Comparison of ENCODE assay signal across 9 cellular contexts in genomic region chr19:32976223-32976805, GRCh38.
DNase-seq lines count a peak whose midpoint lies in the region; ATAC-seq, FAIRE-seq and TF ChIP-seq lines count a peak whose summit lies in the region.
"Had no signal": no experiment of that assay in that cellular context is flagged by ENCODE, and none has a peak within 500 bp of the region (broad histone marks: within the 10 kb centered on the region; RNA-seq: fewer than 3 reads in every experiment).

No MANE protein-coding gene starts in this region.

- no peak for FAIRE-seq in urothelium cell line (lab: Jason Lieb, UNC)
- FAIRE-seq: colon had no signal

- H3K27me3 ChIP-seq in RWPE2 (ENCODE audit: insufficient read depth, poor library complexity, severe bottlenecking) = no peaks in the 10 kb centered on the region

- no peaks in the 10 kb centered on the region for H3K4me1 ChIP-seq in RWPE2 (ENCODE audit: insufficient read depth, poor library complexity, severe bottlenecking)

- H3K4me3 ChIP-seq in LNCaP clone FGC (ENCODE audit: low read depth, low read length) = no peak overlapping the region
- no peak overlapping the region for H3K4me3 ChIP-seq in RWPE2 (ENCODE audit: severe bottlenecking)

- DNase-seq in DMS53 treated with DMSO at 0.1 percent for 48 hours (lab: John Stamatoyannopoulos, UW; ENCODE audit: unreplicated experiment) = peak; percentile 68
- peak; percentile 49 for DNase-seq in LNCaP clone FGC (ENCODE audit: low read depth)
- DNase-seq in RWPE2 (ENCODE audit: low spot score) = no peak
- peak; percentile 48 for DNase-seq in activated effector memory CD4-positive, alpha-beta T cell treated with Interleukin-2 at 50 U/mL for 16 hours
- peak; percentile 61 for DNase-seq in globus pallidus (ENCODE audit: low spot score)
- DNase-seq in posterior cingulate gyrus = peak in 9 of 10 donors; percentile 33 to 94 (median 71)
- DNase-seq in urothelium cell line (ENCODE audit: low spot score) = peak; percentile 52

- no peaks in the 10 kb centered on the region for H3K9me3 ChIP-seq in RWPE2 (ENCODE audit: severe bottlenecking)

- H3K36me3 ChIP-seq in RWPE2 (ENCODE audit: low read depth) = peaks cover 29% of the 10 kb centered on the region

- ATAC-seq in RWPE2 (ENCODE audit: low read depth) (no peak), GM19397 (IDR thresholded peaks at IDR 0.05; ENCODE audit: unreplicated experiment) (no peak)

- TF ChIP-seq CTCF in LNCaP clone FGC (IDR thresholded peaks at IDR 0.05; ENCODE audit: control insufficient read depth, extremely low read depth, insufficient read depth) (peak; percentile 81), RWPE2 (IDR thresholded peaks at IDR 0.05; ENCODE audit: poor library complexity, severe bottlenecking) (peak; percentile 91)

- H3K27ac ChIP-seq in RWPE2 (ENCODE audit: poor library complexity, severe bottlenecking) = no peak overlapping the region

- intact Hi-C loops in posterior cingulate gyrus (cut with DNase I) = loop anchor here (2.0 to 10.0 kb wide), 2 partner anchors 142 to 302 kb away; partner anchors contain the start of genes ANKRD27 and RGS9BP
